9 cellular contexts compared by ENCODE assay signal in genomic region chr15:26081758-26082068, GRCh38.
DNase-seq lines count a peak whose midpoint lies in the region; ATAC-seq lines count a peak whose summit lies in the region.
"Had no signal": no experiment of that assay in that cellular context is flagged by ENCODE, and none has a peak within 500 bp of the region (broad histone marks: within the 10 kb centered on the region; RNA-seq: fewer than 3 reads in every experiment).

No MANE protein-coding gene starts in this region.

- peaks cover 15% of the 10 kb centered on the region for H3K4me1 Mint-ChIP-seq in activated CD8-positive, alpha-beta memory T cell treated with anti-CD3 and anti-CD28 coated beads, Interleukin-2, amount 10 ng/mL, durations not matched to agents 7 days and 5 days
- H3K4me1 Mint-ChIP-seq in activated naive CD4-positive, alpha-beta T cell treated with anti-CD3 and anti-CD28 coated beads, Interleukin-2, amount 50 U/mL, for 24 hours: peaks cover 54% of the 10 kb centered on the region

- peaks cover 2% of the 10 kb centered on the region for H3K36me3 Mint-ChIP-seq in activated CD8-positive, alpha-beta memory T cell treated with anti-CD3 and anti-CD28 coated beads, Interleukin-2, amount 10 ng/mL, durations not matched to agents 7 days and 5 days
- peaks cover 2% of the 10 kb centered on the region for H3K36me3 Mint-ChIP-seq in activated naive CD4-positive, alpha-beta T cell treated with anti-CD3 and anti-CD28 coated beads, Interleukin-2, amount 50 U/mL, for 24 hours

- H3K4me3 Mint-ChIP-seq in activated CD8-positive, alpha-beta memory T cell treated with anti-CD3 and anti-CD28 coated beads, Interleukin-2, amount 10 ng/mL, durations not matched to agents 7 days and 5 days: peak overlapping the region; percentile 84
- H3K4me3 Mint-ChIP-seq in activated naive CD4-positive, alpha-beta T cell treated with anti-CD3 and anti-CD28 coated beads, Interleukin-2, amount 50 U/mL, for 24 hours: peak overlapping the region; percentile 90

- ATAC-seq in activated CD8-positive, alpha-beta memory T cell treated with anti-CD3 and anti-CD28 coated beads, Interleukin-2, amount 10 ng/mL, durations not matched to agents 7 days and 5 days: no peak
- ATAC-seq in HG03159 (IDR thresholded peaks at IDR 0.05; ENCODE audit: unreplicated experiment) (no peak), HG03432 (IDR thresholded peaks at IDR 0.05; ENCODE audit: unreplicated experiment) (no peak)

- H3K27me3 ChIP-seq in layer of hippocampus (ENCODE audit: control insufficient read depth, insufficient read depth, low read length): no peaks in the 10 kb centered on the region

- DNase-seq in activated CD8-positive, alpha-beta memory T cell treated with anti-CD3 and anti-CD28 coated beads, Interleukin-2, amount 10 ng/mL, durations not matched to agents 7 days and 5 days: no peak
- DNase-seq in activated CD8-positive, alpha-beta memory T cell treated with anti-CD3 and anti-CD28 coated beads for 24 hours: no peak
- no peak for DNase-seq in NCI-H187 (lab: John Stamatoyannopoulos, UW)

- H3K27ac Mint-ChIP-seq in activated CD8-positive, alpha-beta memory T cell treated with anti-CD3 and anti-CD28 coated beads, Interleukin-2, amount 10 ng/mL, durations not matched to agents 7 days and 5 days: peak overlapping the region; percentile 85
- peak overlapping the region; percentile 100 for H3K27ac Mint-ChIP-seq in activated naive CD4-positive, alpha-beta T cell treated with anti-CD3 and anti-CD28 coated beads, Interleukin-2, amount 50 U/mL, for 24 hours

- peaks cover 2% of the 10 kb centered on the region for H3K27me3 Mint-ChIP-seq in activated CD8-positive, alpha-beta memory T cell treated with anti-CD3 and anti-CD28 coated beads, Interleukin-2, amount 10 ng/mL, durations not matched to agents 7 days and 5 days
- no peaks in the 10 kb centered on the region for H3K27me3 Mint-ChIP-seq in activated naive CD4-positive, alpha-beta T cell treated with anti-CD3 and anti-CD28 coated beads, Interleukin-2, amount 50 U/mL, for 24 hours

- peak overlapping the region; percentile 10 for H3K27ac ChIP-seq in layer of hippocampus (ENCODE audit: low read depth, low read length)
- H3K27ac ChIP-seq in temporal lobe (ENCODE audit: low read depth, low read length): peak overlapping the region; percentile 47
- H3K27ac ChIP-seq: neutrophil had no signal

- CTCF ChIA-PET in activated CD8-positive, alpha-beta memory T cell treated with anti-CD3 and anti-CD28 coated beads, Interleukin-2, amount 10 ng/mL, durations not matched to agents 7 days and 5 days (lab: Charles Lee): no interaction called here

- no peaks in the 10 kb centered on the region for H3K9me3 Mint-ChIP-seq in activated CD8-positive, alpha-beta memory T cell treated with anti-CD3 and anti-CD28 coated beads, Interleukin-2, amount 10 ng/mL, durations not matched to agents 7 days and 5 days (ENCODE audit: low read depth)
- no peaks in the 10 kb centered on the region for H3K9me3 Mint-ChIP-seq in activated naive CD4-positive, alpha-beta T cell treated with anti-CD3 and anti-CD28 coated beads, Interleukin-2, amount 50 U/mL, for 24 hours
